13 cellular contexts compared by ENCODE assay signal in the genomic region with DNA sequence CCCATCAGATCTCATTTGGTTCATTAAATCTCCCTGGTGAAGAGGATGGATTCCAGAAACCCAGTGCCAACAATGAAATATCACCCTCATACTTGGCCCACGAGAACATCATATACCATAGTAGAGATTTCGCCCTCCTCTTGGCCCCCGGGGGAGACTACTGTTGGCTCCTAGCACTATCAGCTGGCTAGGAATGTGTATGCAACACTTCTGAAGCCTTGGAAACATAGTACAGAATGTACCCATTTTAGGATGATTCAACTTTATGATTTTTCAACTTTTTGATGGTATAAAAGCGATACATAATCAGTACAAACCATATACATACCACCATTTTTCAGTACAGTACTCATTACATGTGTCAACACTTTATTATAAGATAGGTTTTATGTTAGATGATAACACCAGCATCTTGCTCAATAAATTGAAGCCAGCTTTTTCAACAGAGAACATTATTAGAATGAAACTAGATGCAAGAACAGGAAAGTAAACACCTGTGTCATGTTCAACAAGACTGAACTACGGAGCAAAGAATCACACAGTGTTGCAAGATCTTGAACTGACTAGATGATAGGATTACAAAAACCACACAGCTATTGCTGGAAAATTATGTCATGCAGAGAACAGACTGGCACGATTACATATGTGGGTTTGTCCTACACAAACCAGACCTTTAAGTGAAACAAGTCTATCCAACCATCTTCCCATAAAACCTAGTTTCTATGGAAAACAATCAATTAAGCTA. TPM values are rescaled to one million over a fixed set of nuclear protein-coding genes. Genes with fewer than 3 reads are reported as not detected.
DNase-seq lines count a peak whose midpoint lies in the region; ATAC-seq, FAIRE-seq and TF ChIP-seq lines count a peak whose summit lies in the region.
"Had no signal": no experiment of that assay in that cellular context is flagged by ENCODE, and none has a peak within 500 bp of the region (broad histone marks: within the 10 kb centered on the region; RNA-seq: fewer than 3 reads in every experiment).

No MANE protein-coding gene starts in this region.

- DNase-seq in AG08395 (ENCODE audit: low spot score): peak; percentile 46
- peak; percentile 33 for DNase-seq in HTR-8/SVneo (ENCODE audit: insufficient read length, low spot score)
- no peak for DNase-seq in WERI-Rb-1
- DNase-seq in left lobe of liver (ENCODE audit: low spot score): no peak
- no peak for DNase-seq in activated CD4-positive, alpha-beta memory T cell treated with anti-CD3 and anti-CD28 coated beads, Interleukin-2, amount 10 ng/mL, durations not matched to agents 7 days and 5 days
- no peak for DNase-seq in tibial nerve (ENCODE audit: low spot score in 2 of 2)
- DNase-seq in aorta: no peak
- DNase-seq: activated T-cell treated with anti-CD3 and anti-CD28 coated beads, Interleukin-2, amount 50 U/mL, for 1 hour; NCI-H2081 treated with DMSO at 0.1 percent for 48 hours had no signal

- peaks cover 31% of the 10 kb centered on the region for H3K36me3 ChIP-seq in WERI-Rb-1
- peaks cover 0 to 37% (median 14%) of the 10 kb centered on the region in 3 donors for H3K36me3 ChIP-seq in tibial nerve
- H3K36me3 ChIP-seq in aorta (ENCODE audit: control insufficient read depth in 1 of 2, insufficient read depth in 2 of 2, low read length in 1 of 2): no peaks in the 10 kb centered on the region

- H3K4me1 Mint-ChIP-seq in activated CD4-positive, alpha-beta memory T cell treated with anti-CD3 and anti-CD28 coated beads, Interleukin-2, amount 10 ng/mL, durations not matched to agents 7 days and 5 days: no peaks in the 10 kb centered on the region

- H3K4me3 ChIP-seq in WERI-Rb-1 (ENCODE audit: low read depth, low read length) (no peak overlapping the region), tibial nerve (no peak overlapping the region), aorta (ENCODE audit: low read length in 2 of 2) (no peak overlapping the region)

- H3K27me3 ChIP-seq in WERI-Rb-1 (ENCODE audit: insufficient read depth, low read depth, severe bottlenecking): no peaks in the 10 kb centered on the region
- H3K27me3 ChIP-seq in tibial nerve: no peaks in the 10 kb centered on the region
- H3K27me3 ChIP-seq in aorta (ENCODE audit: control insufficient read depth in 1 of 2, insufficient read depth in 2 of 2, low read length in 1 of 2): no peaks in the 10 kb centered on the region

- no peak for TF ChIP-seq POLR2A in tibial nerve (IDR thresholded peaks at IDR 0.05)

- intact Hi-C loops in aorta (cut with DNase I): no loop called here

- ATAC-seq in left lobe of liver (peak; percentile 86), HG03565 (IDR thresholded peaks at IDR 0.05; ENCODE audit: unreplicated experiment) (no peak), aorta (ENCODE audit: low FRiP score) (no peak)

- no peak overlapping the region for H3K4me3 Mint-ChIP-seq in activated CD4-positive, alpha-beta memory T cell treated with anti-CD3 and anti-CD28 coated beads, Interleukin-2, amount 10 ng/mL, durations not matched to agents 7 days and 5 days
- H3K4me3 Mint-ChIP-seq: dendritic cell treated with granulocyte-macrophage colony-stimulating factor and Interleukin-4, amounts not matched to agents 40 ng/mL and 50 ng/mL, for 4 days had no signal

- H3K27me3 Mint-ChIP-seq in activated CD4-positive, alpha-beta memory T cell treated with anti-CD3 and anti-CD28 coated beads, Interleukin-2, amount 10 ng/mL, durations not matched to agents 7 days and 5 days: peaks cover 2% of the 10 kb centered on the region
- H3K27me3 Mint-ChIP-seq: dendritic cell treated with granulocyte-macrophage colony-stimulating factor and Interleukin-4, amounts not matched to agents 40 ng/mL and 50 ng/mL, for 4 days had no signal

- peaks cover 19% of the 10 kb centered on the region for H3K36me3 Mint-ChIP-seq in activated CD4-positive, alpha-beta memory T cell treated with anti-CD3 and anti-CD28 coated beads, Interleukin-2, amount 10 ng/mL, durations not matched to agents 7 days and 5 days (ENCODE audit: low read depth)

- peak overlapping the region; percentile 90 for H3K27ac ChIP-seq in WERI-Rb-1
- no peak overlapping the region for H3K27ac ChIP-seq in tibial nerve
- H3K27ac ChIP-seq in aorta (ENCODE audit: low read depth in 1 of 2, low read length in 2 of 2): no peak overlapping the region

- H3K27ac Mint-ChIP-seq in activated CD4-positive, alpha-beta memory T cell treated with anti-CD3 and anti-CD28 coated beads, Interleukin-2, amount 10 ng/mL, durations not matched to agents 7 days and 5 days: no peak overlapping the region
- H3K27ac Mint-ChIP-seq: dendritic cell treated with granulocyte-macrophage colony-stimulating factor and Interleukin-4, amounts not matched to agents 40 ng/mL and 50 ng/mL, for 4 days had no signal

- no peaks in the 10 kb centered on the region for H3K9me3 Mint-ChIP-seq in activated CD4-positive, alpha-beta memory T cell treated with anti-CD3 and anti-CD28 coated beads, Interleukin-2, amount 10 ng/mL, durations not matched to agents 7 days and 5 days
- H3K9me3 Mint-ChIP-seq: dendritic cell treated with granulocyte-macrophage colony-stimulating factor and Interleukin-4, amounts not matched to agents 40 ng/mL and 50 ng/mL, for 4 days had no signal

- TF ChIP-seq EP300 in tibial nerve (IDR thresholded peaks at IDR 0.05): no peak

- H3K9me3 ChIP-seq in WERI-Rb-1 (ENCODE audit: severe bottlenecking) (peaks cover 4% of the 10 kb centered on the region), tibial nerve (no peaks in the 10 kb centered on the region), aorta (ENCODE audit: control insufficient read depth, low read length) (no peaks in the 10 kb centered on the region)

- CTCF ChIA-PET in activated CD4-positive, alpha-beta memory T cell treated with anti-CD3 and anti-CD28 coated beads, Interleukin-2, amount 10 ng/mL, durations not matched to agents 7 days and 5 days (lab: Charles Lee): no interaction called here

- H3K4me1 ChIP-seq in tibial nerve (no peaks in the 10 kb centered on the region), aorta (ENCODE audit: control insufficient read depth in 1 of 2, insufficient read depth in 2 of 2, low read length in 2 of 2) (peaks cover 4% of the 10 kb centered on the region in 2 donors)

- POLR2A ChIA-PET in activated CD4-positive, alpha-beta memory T cell treated with anti-CD3 and anti-CD28 coated beads, Interleukin-2, amount 10 ng/mL, durations not matched to agents 7 days and 5 days (lab: Charles Lee): no interaction called here

- no peak for FAIRE-seq in HTR-8/SVneo (lab: Jason Lieb, UNC)
- FAIRE-seq: GM18507, islet of Langerhans had no signal

- 74 to 75% methylated on average over 6 of the region's 6 CpGs for WGBS in tibial nerve, 2 donors
- 41 to 45% methylated on average over 6 of the region's 6 CpGs for WGBS in aorta, 2 donors

- no peak for TF ChIP-seq CTCF in WERI-Rb-1 (IDR thresholded peaks at IDR 0.05; ENCODE audit: low read depth, low read length)
- TF ChIP-seq CTCF in tibial nerve (IDR thresholded peaks at IDR 0.05): no peak

RNA-seq across cellular contexts. Expression of a gene that starts 17.2 kb away (rescaled TPM):
- 43.0 TPM for total RNA-seq in left lobe of liver
- total RNA-seq in activated CD4-positive, alpha-beta memory T cell treated with anti-CD3 and anti-CD28 coated beads, Interleukin-2, amount 10 ng/mL, durations not matched to agents 7 days and 5 days: 100 to 1,000 TPM; 146 to 157 TPM
- 100 to 1,000 TPM in 3 of 4 donors, 10 to 100 TPM in 1; 67.3 to 107 (median 103) TPM for total RNA-seq in tibial nerve
- 10 to 100 TPM; 83.1 to 95.5 TPM for total RNA-seq in aorta
- 10 to 100 TPM; 72.3 to 80.9 TPM for polyA plus RNA-seq in aorta

RNA-seq across cellular contexts. Expression of a gene that starts 37.1 kb away (rescaled TPM):
- 20.5 TPM for total RNA-seq in left lobe of liver
- 10 to 100 TPM; 68.9 to 70.9 TPM for total RNA-seq in activated CD4-positive, alpha-beta memory T cell treated with anti-CD3 and anti-CD28 coated beads, Interleukin-2, amount 10 ng/mL, durations not matched to agents 7 days and 5 days
- total RNA-seq in tibial nerve: 10 to 100 TPM; 59.2 to 86.7 (median 76.2) TPM
- 10 to 100 TPM; 69.7 to 86.2 TPM for total RNA-seq in aorta
- polyA plus RNA-seq in aorta: 10 to 100 TPM; 45.4 to 46.7 TPM

Comparison
In these comparisons a context has a peak if more than half of its experiments do, and no peak if none do; other contexts are left out.
1. DNase-seq: peak in AG08395 (single experiment) and HTR-8/SVneo (single experiment); none in WERI-Rb-1 (single experiment), left lobe of liver (single experiment), activated CD4-positive, alpha-beta memory T cell treated with anti-CD3 and anti-CD28 coated beads, Interleukin-2, amount 10 ng/mL, durations not matched to agents 7 days and 5 days (single experiment), tibial nerve (0 of 2) and aorta (0 of 2).